In genomic region chr1:85463666-85464496, GRCh38 we compare ENCODE assay signal across 8 cellular contexts. TPM values are rescaled to one million over a fixed set of nuclear protein-coding genes. Genes with fewer than 3 reads are reported as not detected.
A peak's percentile ranks its signal among the peaks of the same experiment; 100 is the strongest.
DNase-seq lines count a peak whose midpoint lies in the region; ATAC-seq and TF ChIP-seq lines count a peak whose summit lies in the region.

No MANE protein-coding gene starts in this region.

- no peak overlapping the region for H3K27ac ChIP-seq in ectodermal cell (ENCODE audit: insufficient read depth, low read depth, low read length, poor library complexity, severe bottlenecking)
- peak overlapping the region; percentile 64 for H3K27ac ChIP-seq in mesodermal cell (ENCODE audit: low read depth, low read length, severe bottlenecking)
- H3K27ac ChIP-seq in aorta (ENCODE audit: low read depth in 1 of 2, low read length in 2 of 2): peak overlapping the region; percentile 33 to 52

- 10% methylated on average over 26 of the region's 26 CpGs for WGBS in ectodermal cell, 2 experiments
- 6 to 9% methylated on average over 23 to 26 of the region's 26 CpGs for WGBS in mesodermal cell (ENCODE audit: insufficient coverage in 2 of 2), 2 experiments
- 1% methylated on average over 26 of the region's 26 CpGs for WGBS in aorta, 2 donors

- no peak overlapping the region for H3K27ac Mint-ChIP-seq in activated T-cell treated with anti-CD3 and anti-CD28 coated beads, Interleukin-2, amount 50 U/mL, for 24 hours

- peak overlapping the region; percentile 50 for H3K4me3 Mint-ChIP-seq in activated T-cell treated with anti-CD3 and anti-CD28 coated beads, Interleukin-2, amount 50 U/mL, for 24 hours

- no peak for DNase-seq in activated T-cell treated with anti-CD3 and anti-CD28 coated beads, Interleukin-2, amount 50 U/mL, for 24 hours
- DNase-seq in activated T-cell treated with anti-CD3 and anti-CD28 coated beads, Interleukin-2, amount 50 U/mL, for 48 hours: no peak
- DNase-seq in NCI-H82 (lab: John Stamatoyannopoulos, UW) (peak; percentile 84), aorta (no peak), GM10266 (ENCODE audit: extremely low spot score) (no peak)

- H3K4me1 ChIP-seq in ectodermal cell (ENCODE audit: control insufficient read depth, insufficient read depth, low read length) (no peaks in the 10 kb centered on the region), mesodermal cell (ENCODE audit: control insufficient read depth, insufficient read depth, low read length, poor library complexity, severe bottlenecking) (peaks cover 8% of the 10 kb centered on the region), aorta (ENCODE audit: control insufficient read depth in 1 of 2, insufficient read depth in 2 of 2, low read length in 2 of 2) (peaks cover 4 to 5% of the 10 kb centered on the region in 2 donors)

- no peaks in the 10 kb centered on the region for H3K9me3 Mint-ChIP-seq in activated T-cell treated with anti-CD3 and anti-CD28 coated beads, Interleukin-2, amount 50 U/mL, for 24 hours

- H3K36me3 Mint-ChIP-seq in activated T-cell treated with anti-CD3 and anti-CD28 coated beads, Interleukin-2, amount 50 U/mL, for 24 hours (ENCODE audit: low read depth): no peaks in the 10 kb centered on the region

- peaks cover 9% of the 10 kb centered on the region for H3K4me1 Mint-ChIP-seq in activated T-cell treated with anti-CD3 and anti-CD28 coated beads, Interleukin-2, amount 50 U/mL, for 24 hours (ENCODE audit: low read depth)

- H3K4me3 ChIP-seq in ectodermal cell (ENCODE audit: insufficient read depth, low read depth, low read length) (peak overlapping the region; percentile 51), mesodermal cell (ENCODE audit: extremely low read depth, insufficient read depth, low read length, poor library complexity, severe bottlenecking) (peak overlapping the region; percentile 62), aorta (ENCODE audit: low read length in 2 of 2) (peak overlapping the region; percentile 35 to 86)

- H3K9me3 ChIP-seq in ectodermal cell (ENCODE audit: control insufficient read depth, low read length): no peaks in the 10 kb centered on the region
- no peaks in the 10 kb centered on the region for H3K9me3 ChIP-seq in mesodermal cell (ENCODE audit: control insufficient read depth, low read length)
- no peaks in the 10 kb centered on the region for H3K9me3 ChIP-seq in aorta (ENCODE audit: control insufficient read depth, low read length)

- TF ChIP-seq CTCF in GM10266 (IDR thresholded peaks at IDR 0.05; ENCODE audit: control insufficient read depth, insufficient read depth, low read depth, missing control alignments): no peak

- H3K36me3 ChIP-seq in ectodermal cell (ENCODE audit: control insufficient read depth, insufficient read depth, low read length) (no peaks in the 10 kb centered on the region), mesodermal cell (ENCODE audit: control insufficient read depth, insufficient read depth, low read length) (peaks cover 5% of the 10 kb centered on the region), aorta (ENCODE audit: control insufficient read depth in 1 of 2, insufficient read depth in 2 of 2, low read length in 1 of 2) (no peaks in the 10 kb centered on the region)

- H3K27me3 ChIP-seq in ectodermal cell (ENCODE audit: control insufficient read depth, insufficient read depth, low read length, poor library complexity, severe bottlenecking) (peaks cover 40% of the 10 kb centered on the region), aorta (ENCODE audit: control insufficient read depth in 1 of 2, insufficient read depth in 2 of 2, low read length in 1 of 2) (no peaks in the 10 kb centered on the region)

- H3K27me3 Mint-ChIP-seq in activated T-cell treated with anti-CD3 and anti-CD28 coated beads, Interleukin-2, amount 50 U/mL, for 24 hours: peaks cover 75% of the 10 kb centered on the region

- intact Hi-C loops in aorta (cut with DNase I): loop anchor here (5.0 to 10.0 kb wide), 3 partner anchors 59 to 157 kb away; no protein-coding TSS in a partner anchor

- peak; percentile 37 for ATAC-seq in aorta (ENCODE audit: low FRiP score)
- no peak for ATAC-seq in HG03439 (IDR thresholded peaks at IDR 0.05; ENCODE audit: unreplicated experiment)

RNA-seq across cellular contexts. Expression of gene DDAH1, which starts 1.1 kb away (rescaled TPM):
- polyA plus RNA-seq in ectodermal cell (2013, experiment 1 of 4): 15.2 TPM
- 12.8 TPM for polyA plus RNA-seq in ectodermal cell (2013, experiment 2 of 4)
- polyA plus RNA-seq in ectodermal cell (2013, experiment 3 of 4): 10.8 TPM
- 11.4 TPM for polyA plus RNA-seq in ectodermal cell (2013, experiment 4 of 4)
- 48.1 TPM for polyA plus RNA-seq in mesodermal cell (2013, experiment 1 of 2)
- polyA plus RNA-seq in mesodermal cell (2013, experiment 2 of 2): 44.5 TPM
- total RNA-seq in aorta: 10 to 100 TPM; 28.8 to 54.6 TPM
- 10 to 100 TPM; 12.8 to 28.5 TPM for polyA plus RNA-seq in aorta
